8 cellular contexts compared by ENCODE assay signal in genomic region chr13:109162248-109163051, GRCh38.
DNase-seq lines count a peak whose midpoint lies in the region; ATAC-seq, FAIRE-seq and TF ChIP-seq lines count a peak whose summit lies in the region.

No MANE protein-coding gene starts in this region.

- peak overlapping the region; percentile 39 for H3K27ac Mint-ChIP-seq in activated T-cell treated with anti-CD3 and anti-CD28 coated beads, Interleukin-2, amount 50 U/mL, for 24 hours

- peaks cover 28% of the 10 kb centered on the region for H3K27me3 Mint-ChIP-seq in activated T-cell treated with anti-CD3 and anti-CD28 coated beads, Interleukin-2, amount 50 U/mL, for 24 hours

- ATAC-seq in GM21367 (IDR thresholded peaks at IDR 0.05; ENCODE audit: unreplicated experiment): peak; percentile 86
- peak; percentile 87 for ATAC-seq in HG03565 (IDR thresholded peaks at IDR 0.05; ENCODE audit: unreplicated experiment)
- no peak for ATAC-seq in omental fat pad (ENCODE audit: low FRiP score)

- no peak overlapping the region for H3K4me3 Mint-ChIP-seq in activated T-cell treated with anti-CD3 and anti-CD28 coated beads, Interleukin-2, amount 50 U/mL, for 24 hours

- TF ChIP-seq CTCF in omental fat pad (IDR thresholded peaks at IDR 0.05): no peak

- FAIRE-seq in GM12891 (lab: Jason Lieb, UNC): peak; percentile 90

- no peak for TF ChIP-seq POLR2A in GM12891 (IDR thresholded peaks at IDR 0.05; ENCODE audit: low read depth, low read length)

- DNase-seq in GM12891 (ENCODE audit: insufficient read length, low spot score) (peak; percentile 57), omental fat pad (ENCODE audit: low spot score) (no peak), AG20443 (ENCODE audit: low spot score) (no peak), activated gamma-delta T cell (lab: John Stamatoyannopoulos, UW) (no peak), activated gamma-delta T cell treated with Interleukin-2 at 50 U/mL for 16 hours (no peak)
- no peak for DNase-seq in activated T-cell treated with anti-CD3 and anti-CD28 coated beads, Interleukin-2, amount 50 U/mL, for 24 hours

- H3K4me1 Mint-ChIP-seq in activated T-cell treated with anti-CD3 and anti-CD28 coated beads, Interleukin-2, amount 50 U/mL, for 24 hours (ENCODE audit: low read depth): peaks cover 12% of the 10 kb centered on the region

- H3K9me3 Mint-ChIP-seq in activated T-cell treated with anti-CD3 and anti-CD28 coated beads, Interleukin-2, amount 50 U/mL, for 24 hours: no peaks in the 10 kb centered on the region

- H3K36me3 Mint-ChIP-seq in activated T-cell treated with anti-CD3 and anti-CD28 coated beads, Interleukin-2, amount 50 U/mL, for 24 hours (ENCODE audit: low read depth): no peaks in the 10 kb centered on the region

TF ChIP-seq in GM12891, 5 proteins besides CTCF, POLR2A, EP300 and RAD21:
- TF ChIP-seq POLR2AphosphoS5 (IDR thresholded peaks at IDR 0.05; ENCODE audit: low read depth, low read length) (peak; percentile 31; the same call in 1 of the 2 replicates), PAX5 (IDR thresholded peaks at IDR 0.05; ENCODE audit: insufficient read depth, low read length, severe bottlenecking) (peak; percentile 62), TAF1 (IDR thresholded peaks at IDR 0.05; ENCODE audit: low read depth, low read length) (no peak), POU2F2 (IDR thresholded peaks at IDR 0.05; ENCODE audit: low read depth, low read length) (peak; percentile 91), SPI1 (IDR thresholded peaks at IDR 0.05; ENCODE audit: low read depth, low read length) (peak; percentile 100)
